In the genomic region with DNA sequence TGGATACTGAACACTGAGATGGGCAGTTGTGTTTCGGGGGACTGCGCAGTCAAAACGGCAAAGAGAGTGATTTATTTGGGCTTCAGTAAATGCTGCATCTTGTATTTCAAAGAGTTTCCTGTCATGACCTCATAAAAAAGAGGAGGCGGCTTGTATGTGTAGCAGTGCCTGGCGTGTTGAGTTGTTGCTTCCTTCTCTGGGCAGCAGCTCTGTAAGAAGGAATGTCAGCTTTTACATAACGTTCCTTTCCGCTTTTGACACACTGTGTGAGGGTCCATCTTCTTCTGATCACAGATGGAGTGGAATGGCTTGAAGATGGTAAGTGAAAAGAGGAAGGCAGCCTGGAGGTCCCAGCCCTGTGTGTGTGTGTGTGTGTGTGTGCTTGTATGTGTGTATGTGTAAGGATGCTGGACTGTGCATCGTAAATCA, we compare ENCODE assay signal across 9 cellular contexts. TPM values are rescaled to one million over a fixed set of nuclear protein-coding genes. Genes with fewer than 3 reads are reported as not detected.
DNase-seq lines count a peak whose midpoint lies in the region; ATAC-seq and TF ChIP-seq lines count a peak whose summit lies in the region.
"Had no signal": no experiment of that assay in that cellular context is flagged by ENCODE, and none has a peak within 500 bp of the region (broad histone marks: within the 10 kb centered on the region; RNA-seq: fewer than 3 reads in every experiment).

No MANE protein-coding gene starts in this region.

- CTCF ChIA-PET in CD4-positive, alpha-beta T cell (lab: Charles Lee): no interaction called here
- CTCF ChIA-PET in activated CD4-positive, alpha-beta memory T cell treated with anti-CD3 and anti-CD28 coated beads, Interleukin-2, amount 10 ng/mL, durations not matched to agents 7 days and 5 days (lab: Charles Lee): no interaction called here

- peaks cover 21% of the 10 kb centered on the region for H3K4me1 Mint-ChIP-seq in CD4-positive, alpha-beta T cell (ENCODE audit: low read depth)
- H3K4me1 Mint-ChIP-seq in immature natural killer cell: peaks cover 9 to 22% of the 10 kb centered on the region in 2 donors
- H3K4me1 Mint-ChIP-seq in activated CD4-positive, alpha-beta memory T cell treated with anti-CD3 and anti-CD28 coated beads, Interleukin-2, amount 10 ng/mL, durations not matched to agents 7 days and 5 days: peaks cover 3% of the 10 kb centered on the region

- H3K9me3 Mint-ChIP-seq in CD4-positive, alpha-beta T cell: no peaks in the 10 kb centered on the region
- H3K9me3 Mint-ChIP-seq in immature natural killer cell: peaks cover 0 to 26% (median under 1%) of the 10 kb centered on the region in 6 donors
- no peaks in the 10 kb centered on the region for H3K9me3 Mint-ChIP-seq in activated CD4-positive, alpha-beta memory T cell treated with anti-CD3 and anti-CD28 coated beads, Interleukin-2, amount 10 ng/mL, durations not matched to agents 7 days and 5 days

- H3K27ac Mint-ChIP-seq in CD4-positive, alpha-beta T cell: no peak overlapping the region
- no peak overlapping the region for H3K27ac Mint-ChIP-seq in immature natural killer cell
- H3K27ac Mint-ChIP-seq in activated CD4-positive, alpha-beta memory T cell treated with anti-CD3 and anti-CD28 coated beads, Interleukin-2, amount 10 ng/mL, durations not matched to agents 7 days and 5 days: no peak overlapping the region

- intact Hi-C loops in CD4-positive, alpha-beta T cell (cut with DNase I, micrococcal nuclease): no loop called here
- intact Hi-C loops in left lung (cut with DNase I): no loop called here

- no peaks in the 10 kb centered on the region for H3K36me3 Mint-ChIP-seq in CD4-positive, alpha-beta T cell (ENCODE audit: low read depth)
- no peaks in the 10 kb centered on the region for H3K36me3 Mint-ChIP-seq in immature natural killer cell
- no peaks in the 10 kb centered on the region for H3K36me3 Mint-ChIP-seq in activated CD4-positive, alpha-beta memory T cell treated with anti-CD3 and anti-CD28 coated beads, Interleukin-2, amount 10 ng/mL, durations not matched to agents 7 days and 5 days (ENCODE audit: low read depth)

- no peak overlapping the region for H3K27ac ChIP-seq in CD4-positive, alpha-beta T cell (ENCODE audit: low read depth, low read length)
- H3K27ac ChIP-seq in left lung: no peak overlapping the region

- H3K4me3 ChIP-seq in left lung: no peak overlapping the region

- H3K9me3 ChIP-seq in CD4-positive, alpha-beta T cell (ENCODE audit: control insufficient read depth, low read length): no peaks in the 10 kb centered on the region
- H3K9me3 ChIP-seq in left lung: no peaks in the 10 kb centered on the region

- no peaks in the 10 kb centered on the region for H3K36me3 ChIP-seq in left lung

- peaks cover 66% of the 10 kb centered on the region for H3K27me3 Mint-ChIP-seq in CD4-positive, alpha-beta T cell
- H3K27me3 Mint-ChIP-seq in immature natural killer cell (ENCODE audit: low read depth in 3 of 3): peaks cover 6 to 14% (median 12%) of the 10 kb centered on the region in 3 donors
- peaks cover 37% of the 10 kb centered on the region for H3K27me3 Mint-ChIP-seq in activated CD4-positive, alpha-beta memory T cell treated with anti-CD3 and anti-CD28 coated beads, Interleukin-2, amount 10 ng/mL, durations not matched to agents 7 days and 5 days

- peaks cover 0 to 8% of the 10 kb centered on the region in 2 donors for H3K4me1 ChIP-seq in left lung

- POLR2A ChIA-PET in CD4-positive, alpha-beta T cell (lab: Charles Lee): no interaction called here
- POLR2A ChIA-PET in activated CD4-positive, alpha-beta memory T cell treated with anti-CD3 and anti-CD28 coated beads, Interleukin-2, amount 10 ng/mL, durations not matched to agents 7 days and 5 days (lab: Charles Lee): no interaction called here

- peak overlapping the region; percentile 72 for H3K4me3 Mint-ChIP-seq in CD4-positive, alpha-beta T cell
- H3K4me3 Mint-ChIP-seq in immature natural killer cell: peak overlapping the region in 4 of 5 donors; percentile 35 to 62 (median 45)
- H3K4me3 Mint-ChIP-seq in activated CD4-positive, alpha-beta memory T cell treated with anti-CD3 and anti-CD28 coated beads, Interleukin-2, amount 10 ng/mL, durations not matched to agents 7 days and 5 days: no peak overlapping the region

- peak; percentile 58 for ATAC-seq in CD4-positive, alpha-beta T cell (ENCODE audit: poor library complexity)
- ATAC-seq in GM18861 (IDR thresholded peaks at IDR 0.05; ENCODE audit: unreplicated experiment) (no peak), left lung (no peak)

- no peak for DNase-seq in CD4-positive, alpha-beta T cell
- DNase-seq in NCI-H1092 (lab: John Stamatoyannopoulos, UW) (peak; percentile 58), SHP77 (lab: John Stamatoyannopoulos, UW) (peak; percentile 69 to 74), immature natural killer cell (peak in 1 of 3 donors; percentile 1), left lung (no peak)
- no peak for DNase-seq in activated CD8-positive, alpha-beta memory T cell treated with anti-CD3 and anti-CD28 coated beads, Interleukin-2, amount 50 U/mL, for 4 hours
- no peak for DNase-seq in activated CD4-positive, alpha-beta memory T cell treated with anti-CD3 and anti-CD28 coated beads, Interleukin-2, amount 10 ng/mL, durations not matched to agents 7 days and 5 days
- DNase-seq: amniotic stem cell had no signal

- TF ChIP-seq CTCF in CD4-positive, alpha-beta T cell (IDR thresholded peaks at IDR 0.05): no peak
- no peak for TF ChIP-seq CTCF in left lung (IDR thresholded peaks at IDR 0.05)

- peaks cover 57% of the 10 kb centered on the region for H3K27me3 ChIP-seq in CD4-positive, alpha-beta T cell (ENCODE audit: control insufficient read depth, insufficient read depth, low read length)
- peaks cover 22 to 63% of the 10 kb centered on the region in 2 donors for H3K27me3 ChIP-seq in left lung

RNA-seq across cellular contexts. Expression of gene ELAVL4, which starts 0.9 kb away (rescaled TPM):
- not detected for total RNA-seq in CD4-positive, alpha-beta T cell
- polyA plus RNA-seq in immature natural killer cell: not detected
- not detected for total RNA-seq in left lung
- not detected for total RNA-seq in activated CD4-positive, alpha-beta memory T cell treated with anti-CD3 and anti-CD28 coated beads, Interleukin-2, amount 10 ng/mL, durations not matched to agents 7 days and 5 days

Comparison
In these comparisons a context has a peak if more than half of its experiments do, and no peak if none do; other contexts are left out.
1. DNase-seq: peak in NCI-H1092 (single experiment) and SHP77 (2 of 2); none in CD4-positive, alpha-beta T cell (0 of 10), activated CD8-positive, alpha-beta memory T cell treated with anti-CD3 and anti-CD28 coated beads, Interleukin-2, amount 50 U/mL, for 4 hours (single experiment), left lung (0 of 2) and activated CD4-positive, alpha-beta memory T cell treated with anti-CD3 and anti-CD28 coated beads, Interleukin-2, amount 10 ng/mL, durations not matched to agents 7 days and 5 days (single experiment).